In the genomic region with DNA sequence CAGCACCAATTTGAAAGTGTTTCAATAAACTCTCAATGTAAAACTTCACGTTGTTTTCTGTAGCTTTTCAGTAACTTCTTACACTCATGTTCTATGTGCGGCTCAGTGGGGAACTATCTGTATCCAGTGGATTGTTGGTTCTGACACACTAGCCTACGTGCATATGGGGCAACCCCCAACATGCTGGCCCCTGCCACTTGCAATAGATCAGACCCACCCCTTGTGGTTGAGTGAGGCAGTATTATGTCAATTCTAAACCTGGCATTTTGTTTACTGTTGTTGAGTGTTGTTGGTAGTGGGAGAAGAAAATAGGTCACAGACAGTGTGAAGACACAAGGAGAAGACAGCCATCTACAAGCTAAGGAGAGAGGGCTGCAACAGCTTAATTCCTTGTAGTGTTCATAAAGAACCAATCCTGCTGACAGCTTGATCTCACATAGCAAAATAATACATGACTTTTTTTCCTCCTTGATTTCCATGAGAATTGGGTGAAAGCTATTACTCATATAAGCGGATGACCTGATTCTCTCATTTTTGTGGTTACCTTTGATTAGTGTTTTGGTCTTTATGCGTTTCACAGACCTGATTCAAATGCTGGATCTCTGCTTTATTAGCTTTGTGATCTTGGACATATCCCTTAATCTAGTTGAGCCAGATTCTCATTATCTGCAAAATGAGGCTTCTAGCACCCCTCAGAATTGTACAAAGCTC, we compare ENCODE assay signal across 19 cellular contexts.
"Had no signal": no experiment of that assay in that cellular context is flagged by ENCODE, and none has a peak within 500 bp of the region (broad histone marks: within the 10 kb centered on the region; RNA-seq: fewer than 3 reads in every experiment).

No MANE protein-coding gene starts in this region.

- H3K4me1 Mint-ChIP-seq: activated CD4-positive, alpha-beta T cell treated with anti-CD3 and anti-CD28 coated beads for 36 hours; activated naive CD8-positive, alpha-beta T cell treated with anti-CD3 and anti-CD28 coated beads, Interleukin-2, amount 50 U/mL, for 24 hours; naive thymus-derived CD8-positive, alpha-beta T cell had no signal

- H3K27ac Mint-ChIP-seq: activated CD4-positive, alpha-beta T cell treated with anti-CD3 and anti-CD28 coated beads for 36 hours; activated naive CD8-positive, alpha-beta T cell treated with anti-CD3 and anti-CD28 coated beads, Interleukin-2, amount 50 U/mL, for 24 hours; activated T-helper 1 cell treated with anti-CD3 and anti-CD28 coated beads, Interleukin-12 subunit alpha, Interleukin-12 subunit beta, Interleukin-2, Interleukin-4 antibody, amounts not matched to agents 30 ng/mL and 10 ng/mL and 1 ng/mL, durations not matched to agents 14 hours and 24 hours and 36 hours; naive thymus-derived CD8-positive, alpha-beta T cell; type B pancreatic cell had no signal

- H3K4me3 Mint-ChIP-seq: activated CD4-positive, alpha-beta T cell treated with anti-CD3 and anti-CD28 coated beads for 36 hours; activated naive CD8-positive, alpha-beta T cell treated with anti-CD3 and anti-CD28 coated beads, Interleukin-2, amount 50 U/mL, for 24 hours; activated T-helper 1 cell treated with anti-CD3 and anti-CD28 coated beads, Interleukin-12 subunit alpha, Interleukin-12 subunit beta, Interleukin-2, Interleukin-4 antibody, amounts not matched to agents 30 ng/mL and 10 ng/mL and 1 ng/mL, durations not matched to agents 14 hours and 24 hours and 36 hours; naive thymus-derived CD8-positive, alpha-beta T cell; type B pancreatic cell had no signal

- DNase-seq: activated CD4-positive, alpha-beta T cell treated with anti-CD3 and anti-CD28 coated beads for 36 hours; activated naive CD4-positive, alpha-beta T cell treated with Interleukin-2 at 50 U/mL for 16 hours; activated naive CD8-positive, alpha-beta T cell treated with anti-CD3 and anti-CD28 coated beads, Interleukin-2, amount 50 U/mL, for 24 hours; body of pancreas; central memory CD4-positive, alpha-beta T cell; cortex of kidney; effector CD8-positive, alpha-beta T cell; hypothalamus; mucosa of descending colon; naive thymus-derived CD8-positive, alpha-beta T cell; nucleus accumbens; right lobe of liver; stimulated activated CD4-positive, alpha-beta T cell treated with anti-CD3 and anti-CD28 coated beads, Interleukin-2, amount 100 ng/mL, for 48 hours; stimulated activated naive CD8-positive, alpha-beta T cell treated with anti-CD3 and anti-CD28 coated beads, Interleukin-15, Interleukin-2, amounts not matched to agents 100 U/mL and 50 U/mL, for 24 hours; T1000 had no signal

- H3K36me3 Mint-ChIP-seq: naive thymus-derived CD8-positive, alpha-beta T cell; type B pancreatic cell had no signal

- H3K4me3 ChIP-seq: body of pancreas, mucosa of descending colon, prostate gland, right lobe of liver, suprapubic skin had no signal

- H3K9me3 Mint-ChIP-seq: activated naive CD8-positive, alpha-beta T cell treated with anti-CD3 and anti-CD28 coated beads, Interleukin-2, amount 50 U/mL, for 24 hours; activated T-helper 1 cell treated with anti-CD3 and anti-CD28 coated beads, Interleukin-12 subunit alpha, Interleukin-12 subunit beta, Interleukin-2, Interleukin-4 antibody, amounts not matched to agents 30 ng/mL and 10 ng/mL and 1 ng/mL, durations not matched to agents 14 hours and 24 hours and 36 hours; naive thymus-derived CD8-positive, alpha-beta T cell; type B pancreatic cell had no signal

- ATAC-seq: activated CD4-positive, alpha-beta T cell treated with anti-CD3 and anti-CD28 coated beads for 36 hours; activated naive CD8-positive, alpha-beta T cell treated with anti-CD3 and anti-CD28 coated beads, Interleukin-2, amount 50 U/mL, for 24 hours; body of pancreas; mucosa of descending colon; naive thymus-derived CD8-positive, alpha-beta T cell; right lobe of liver; stimulated activated naive CD8-positive, alpha-beta T cell treated with anti-CD3 and anti-CD28 coated beads, Interleukin-15, Interleukin-2, amounts not matched to agents 100 U/mL and 50 U/mL, for 24 hours had no signal
